Comparison of ENCODE assay signal across 27 cellular contexts in genomic region chrY:16101815-16102214, GRCh38.
"Had no signal": no experiment of that assay in that cellular context is flagged by ENCODE, and none has a peak within 500 bp of the region (broad histone marks: within the 10 kb centered on the region; RNA-seq: fewer than 3 reads in every experiment).

No MANE protein-coding gene starts in this region.

- ATAC-seq: body of pancreas; natural killer cell; right cardiac atrium; stimulated activated naive B cell treated with anti-CD40 and anti-IgM and Interleukin-4, amounts not matched to agents 10 μg/mL and 1 μg/mL and 100 μg/mL, for 72 hours had no signal

- H3K4me1 ChIP-seq: adrenal gland, colonic mucosa, neural progenitor cell, tibial nerve had no signal

- H3K27me3 ChIP-seq: adrenal gland, body of pancreas, colonic mucosa, neural progenitor cell, tibial nerve had no signal

- H3K27ac Mint-ChIP-seq: activated CD4-positive, alpha-beta memory T cell treated with anti-CD3 and anti-CD28 coated beads for 36 hours; activated naive CD4-positive, alpha-beta T cell treated with anti-CD3 and anti-CD28 coated beads for 36 hours; activated naive CD8-positive, alpha-beta T cell treated with anti-CD3 and anti-CD28 coated beads for 36 hours; activated T-helper 1 cell treated with anti-CD3 and anti-CD28 coated beads, Interleukin-12 subunit alpha, Interleukin-12 subunit beta, Interleukin-2, Interleukin-4 antibody, amounts not matched to agents 30 ng/mL and 10 ng/mL and 1 ng/mL, durations not matched to agents 14 hours and 24 hours and 36 hours; memory B cell; natural killer cell; neural progenitor cell; stimulated activated naive B cell treated with anti-CD40 and anti-IgM and Interleukin-4, amounts not matched to agents 10 μg/mL and 1 μg/mL and 100 μg/mL, for 72 hours; T-helper 2 cell treated with Interferon-gamma antibody and Interleukin-4, amounts not matched to agents 5 μg/mL and 100 μg/mL, for 36 hours had no signal

- H3K9ac ChIP-seq: neural progenitor cell had no signal

- H3K27ac ChIP-seq: adrenal gland, body of pancreas, colonic mucosa, neural progenitor cell, tibial nerve had no signal

- H3K9me3 Mint-ChIP-seq: activated CD4-positive, alpha-beta memory T cell treated with anti-CD3 and anti-CD28 coated beads for 36 hours; activated naive CD4-positive, alpha-beta T cell treated with anti-CD3 and anti-CD28 coated beads for 36 hours; activated T-helper 1 cell treated with anti-CD3 and anti-CD28 coated beads, Interleukin-12 subunit alpha, Interleukin-12 subunit beta, Interleukin-2, Interleukin-4 antibody, amounts not matched to agents 30 ng/mL and 10 ng/mL and 1 ng/mL, durations not matched to agents 14 hours and 24 hours and 36 hours; neural progenitor cell; stimulated activated naive B cell treated with anti-CD40 and anti-IgM and Interleukin-4, amounts not matched to agents 10 μg/mL and 1 μg/mL and 100 μg/mL, for 72 hours had no signal

- H3K36me3 Mint-ChIP-seq: activated CD4-positive, alpha-beta memory T cell treated with anti-CD3 and anti-CD28 coated beads for 36 hours; activated naive CD8-positive, alpha-beta T cell treated with anti-CD3 and anti-CD28 coated beads for 36 hours; memory B cell; natural killer cell; neural progenitor cell; stimulated activated naive B cell treated with anti-CD40 and anti-IgM and Interleukin-4, amounts not matched to agents 10 μg/mL and 1 μg/mL and 100 μg/mL, for 72 hours had no signal

- H3K27me3 Mint-ChIP-seq: activated CD4-positive, alpha-beta memory T cell treated with anti-CD3 and anti-CD28 coated beads for 36 hours; activated naive CD8-positive, alpha-beta T cell treated with anti-CD3 and anti-CD28 coated beads for 36 hours; stimulated activated naive B cell treated with anti-CD40 and anti-IgM and Interleukin-4, amounts not matched to agents 10 μg/mL and 1 μg/mL and 100 μg/mL, for 72 hours had no signal

- H3K4me3 Mint-ChIP-seq: activated CD4-positive, alpha-beta memory T cell treated with anti-CD3 and anti-CD28 coated beads for 36 hours; activated naive CD4-positive, alpha-beta T cell treated with anti-CD3 and anti-CD28 coated beads for 36 hours; activated naive CD8-positive, alpha-beta T cell treated with anti-CD3 and anti-CD28 coated beads for 36 hours; activated T-helper 1 cell treated with anti-CD3 and anti-CD28 coated beads, Interleukin-12 subunit alpha, Interleukin-12 subunit beta, Interleukin-2, Interleukin-4 antibody, amounts not matched to agents 30 ng/mL and 10 ng/mL and 1 ng/mL, durations not matched to agents 14 hours and 24 hours and 36 hours; memory B cell; natural killer cell; neural progenitor cell; stimulated activated naive B cell treated with anti-CD40 and anti-IgM and Interleukin-4, amounts not matched to agents 10 μg/mL and 1 μg/mL and 100 μg/mL, for 72 hours; T-helper 2 cell treated with Interferon-gamma antibody and Interleukin-4, amounts not matched to agents 5 μg/mL and 100 μg/mL, for 36 hours had no signal

- DNase-seq: activated CD4-positive, alpha-beta memory T cell treated with anti-CD3 and anti-CD28 coated beads for 36 hours; activated CD4-positive, alpha-beta T cell treated with anti-CD3 and anti-CD28 coated beads for 4 hours; activated CD8-positive, alpha-beta memory T cell treated with anti-CD3 and anti-CD28 coated beads, Interleukin-2, amount 50 U/mL, for 4 hours; activated effector memory CD4-positive, alpha-beta T cell treated with anti-CD3 and anti-CD28 coated beads, Interleukin-2, amount 50 U/mL, for 16 hours; activated naive CD4-positive, alpha-beta T cell treated with anti-CD3 and anti-CD28 coated beads for 36 hours; activated naive CD8-positive, alpha-beta T cell treated with anti-CD3 and anti-CD28 coated beads for 36 hours; activated T-cell treated with anti-CD3 and anti-CD28 coated beads, Interleukin-2, amount 50 U/mL, for 1 hour; adrenal gland; aorta; body of pancreas; cerebellar nuclear complex; colonic mucosa; effector memory CD4-positive, alpha-beta T cell; foreskin fibroblast; head of caudate nucleus; hippocampal formation; natural killer cell; right cardiac atrium; stimulated activated CD4-positive, alpha-beta T cell treated with anti-CD3 and anti-CD28 coated beads, Interleukin-15, amount 100 ng/mL, for 24 hours; stimulated activated CD4-positive, alpha-beta T cell treated with anti-CD3 and anti-CD28 coated beads, Interleukin-2, amount 100 ng/mL, for 24 hours; stimulated activated naive B cell treated with anti-CD40 and anti-IgM and Interleukin-4, amounts not matched to agents 10 μg/mL and 1 μg/mL and 100 μg/mL, for 72 hours; T-helper 1 cell had no signal

- H3K4me2 ChIP-seq: neural progenitor cell had no signal

- H3K4me1 Mint-ChIP-seq: activated naive CD8-positive, alpha-beta T cell treated with anti-CD3 and anti-CD28 coated beads for 36 hours; memory B cell; natural killer cell; neural progenitor cell; stimulated activated naive B cell treated with anti-CD40 and anti-IgM and Interleukin-4, amounts not matched to agents 10 μg/mL and 1 μg/mL and 100 μg/mL, for 72 hours had no signal

- H3K36me3 ChIP-seq: adrenal gland, colonic mucosa, neural progenitor cell, tibial nerve had no signal

- H3K9me3 ChIP-seq: adrenal gland, body of pancreas, colonic mucosa, tibial nerve had no signal

- H3K4me3 ChIP-seq: adrenal gland, body of pancreas, colonic mucosa, neural progenitor cell, tibial nerve had no signal

- H2AFZ ChIP-seq: neural progenitor cell had no signal
